In the genomic region with DNA sequence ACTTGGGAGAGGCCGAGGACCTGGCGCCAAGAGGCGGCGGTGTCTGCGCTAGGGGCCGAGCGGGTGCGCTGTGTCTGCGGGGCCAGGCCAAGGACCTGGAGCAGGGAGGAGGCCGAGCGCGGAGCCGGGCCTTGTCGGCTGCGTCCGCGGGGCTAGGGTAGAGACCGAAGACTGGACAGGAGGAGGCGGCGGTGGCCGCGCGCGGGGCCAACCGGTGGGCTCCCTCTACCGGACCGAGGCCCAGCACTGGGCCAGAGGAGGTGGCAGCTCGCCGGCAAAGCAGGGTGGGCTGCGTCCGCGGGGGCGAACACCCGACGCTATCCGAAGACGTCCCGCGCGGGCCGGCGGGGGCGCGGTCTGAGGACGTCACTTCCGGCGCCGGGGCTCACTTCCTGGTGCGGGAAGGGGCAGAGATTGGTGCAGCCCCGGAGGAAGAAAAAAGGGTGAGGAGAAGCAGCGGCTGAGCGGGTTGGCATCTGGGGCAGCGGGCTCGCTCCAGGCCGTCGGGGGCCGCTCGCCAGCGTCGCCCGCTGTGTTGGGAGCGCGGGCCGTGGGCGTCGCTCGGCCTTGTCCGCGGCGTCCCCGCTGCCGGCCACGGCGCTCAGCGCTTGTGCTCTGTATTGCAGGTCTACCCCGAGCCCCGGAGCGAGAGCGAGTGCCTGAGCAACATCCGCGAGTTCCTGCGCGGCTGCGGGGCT, we compare ENCODE assay signal across 8 cellular contexts. TPM values are rescaled to one million over a fixed set of nuclear protein-coding genes. Genes with fewer than 3 reads are reported as not detected.
DNase-seq lines count a peak whose midpoint lies in the region; ATAC-seq, FAIRE-seq and TF ChIP-seq lines count a peak whose summit lies in the region.

No MANE protein-coding gene starts in this region.

- H2AFZ ChIP-seq in keratinocyte (ENCODE audit: control insufficient read depth, low read length), result peak overlapping the region; percentile 95

- DNase-seq in AG09319 (ENCODE audit: extremely low read depth, low read depth) (peak; percentile 73), NCI-H226 (peak; percentile 95), keratinocyte (ENCODE audit: low read depth, low spot score) (peak; percentile 15)
- DNase-seq in activated CD4-positive, CD25-positive, alpha-beta regulatory T cell treated with anti-CD3 and anti-CD28 coated beads, Interleukin-2, amount 50 U/mL, for 16 hours (ENCODE audit: low read depth, low spot score), result peak; percentile 91
- DNase-seq in central memory CD8-positive, alpha-beta T cell (ENCODE audit: low spot score in 2 of 2), result peak; percentile 87 to 91
- DNase-seq in stimulated activated CD4-positive, alpha-beta T cell treated with anti-CD3 and anti-CD28 coated beads, Interleukin-12 subunit alpha, Interleukin-12 subunit beta, amount 100 ng/mL, for 48 hours (ENCODE audit: low read depth in 2 of 3, low spot score in 1 of 3), result peak; percentile 86 to 93 (median 89)

- TF ChIP-seq CTCF in AG09319 (IDR thresholded peaks at IDR 0.05; ENCODE audit: low read depth, low read length) (peak; percentile 16), keratinocyte (optimal IDR thresholded peaks at IDR 0.05 in 1 of 3, IDR thresholded peaks at IDR 0.05 in 1 of 3, conservative IDR thresholded peaks at IDR 0.05 in 1 of 3; ENCODE audit: extremely low read depth in 1 of 3, insufficient read depth in 2 of 3, low read length in 3 of 3) (peak in 2 of 3 experiments; percentile 1 to 23)

- H4K20me1 ChIP-seq in keratinocyte (ENCODE audit: control insufficient read depth, extremely low read depth, insufficient read depth, low read length), result peaks cover 3% of the 10 kb centered on the region

- no peak for FAIRE-seq in keratinocyte (lab: Jason Lieb, UNC)

- H3K27me3 ChIP-seq in keratinocyte (ENCODE audit: control insufficient read depth, extremely low read depth, insufficient read depth, low read length), result no peaks in the 10 kb centered on the region

- no peaks in the 10 kb centered on the region for H3K9me1 ChIP-seq in keratinocyte (ENCODE audit: control insufficient read depth, extremely low read depth, insufficient read depth, low read length)

- H3K27ac Mint-ChIP-seq in central memory CD8-positive, alpha-beta T cell (ENCODE audit: low read depth), result peak overlapping the region; percentile 93

- no peaks in the 10 kb centered on the region for H3K36me3 ChIP-seq in keratinocyte (ENCODE audit: control insufficient read depth in 2 of 2, extremely low read depth in 1 of 2, insufficient read depth in 2 of 2, low read length in 2 of 2)

- H3K27ac ChIP-seq in keratinocyte (ENCODE audit: control insufficient read depth, insufficient read depth, low read length), result peak overlapping the region; percentile 87

- peak overlapping the region; percentile 81 to 94 (median 92) for H3K4me3 ChIP-seq in keratinocyte (ENCODE audit: control insufficient read depth in 2 of 3, extremely low read depth in 1 of 3, insufficient read depth in 2 of 3, low read depth in 1 of 3, low read length in 3 of 3)

- H3K79me2 ChIP-seq in keratinocyte (ENCODE audit: control insufficient read depth, insufficient read depth, low read length), result peaks cover 36% of the 10 kb centered on the region

- peak overlapping the region; percentile 87 for H3K4me3 Mint-ChIP-seq in central memory CD8-positive, alpha-beta T cell

- peaks cover 15% of the 10 kb centered on the region for H3K4me1 Mint-ChIP-seq in central memory CD8-positive, alpha-beta T cell

- no peaks in the 10 kb centered on the region for H3K9me3 ChIP-seq in keratinocyte (ENCODE audit: control insufficient read depth, low read depth, low read length)

- peak overlapping the region; percentile 99 for H3K4me2 ChIP-seq in keratinocyte (ENCODE audit: control insufficient read depth, extremely low read depth, insufficient read depth, low read depth, low read length)

- in situ Hi-C loops in GM18951 (cut with MboI; ENCODE audit: low sequenced_read_pairs, unreplicated experiment), result no loop called here

- dilution Hi-C loops in keratinocyte (cut with MboI; ENCODE audit: extremely low pct_ligation_motif_present, low sequenced_read_pairs), result no loop called here

- H3K9me3 Mint-ChIP-seq in central memory CD8-positive, alpha-beta T cell, result no peaks in the 10 kb centered on the region

- peaks cover under 1% of the 10 kb centered on the region for H3K27me3 Mint-ChIP-seq in central memory CD8-positive, alpha-beta T cell

- H3K4me1 ChIP-seq in keratinocyte (ENCODE audit: control insufficient read depth, extremely low read depth, insufficient read depth, low read length), result peaks cover 23% of the 10 kb centered on the region

- ATAC-seq in HG03175 (IDR thresholded peaks at IDR 0.05; ENCODE audit: unreplicated experiment), result peak; percentile 90
- ATAC-seq in central memory CD8-positive, alpha-beta T cell (replicated peaks; ENCODE audit: extremely low read depth, poor library complexity, severe bottlenecking), result peak; percentile 89

- peak; percentile 84 for TF ChIP-seq POLR2A in GM18951 (IDR thresholded peaks at IDR 0.05; ENCODE audit: extremely low read depth, insufficient read depth, insufficient read length)

- peaks cover 14% of the 10 kb centered on the region for H3K36me3 Mint-ChIP-seq in central memory CD8-positive, alpha-beta T cell (ENCODE audit: insufficient read depth)

- H3K9ac ChIP-seq in keratinocyte (ENCODE audit: control insufficient read depth, extremely low read depth, insufficient read depth, low read length), result peak overlapping the region; percentile 95

RNA-seq across cellular contexts. Expression of a gene that starts 38.3 kb away (rescaled TPM):
- 19.0 to 25.2 TPM (median 24.9 TPM) in 3 replicates for polyA plus RNA-seq in keratinocyte
- 12.4 TPM for polyA plus RNA-seq in keratinocyte (2011; ENCODE audit: low read depth)
- 11.7 and 15.6 TPM in 2 replicates for polyA plus RNA-seq in keratinocyte (2011; cell fraction: cytosol; rRNA removed)
- polyA plus RNA-seq in keratinocyte (2011; cell fraction: nucleus; rRNA removed), result 74.2 and 76.3 TPM in 2 replicates
- 22.1 and 24.5 TPM in 2 replicates for polyA plus RNA-seq in keratinocyte (2012; ENCODE audit: low replicate concordance)
- 15.0 to 32.6 TPM (median 20.8 TPM) in 3 replicates for polyA minus RNA-seq in keratinocyte
- 8.8 TPM for polyA minus RNA-seq in keratinocyte (2011; cell fraction: cytosol; rRNA and poly(A)+ RNA removed)
- 44.4 and 84.5 TPM in 2 replicates for polyA minus RNA-seq in keratinocyte (2011; cell fraction: nucleus; rRNA and poly(A)+ RNA removed)

Comparison
In these comparisons a context has a peak if more than half of its experiments do, and no peak if none do; other contexts are left out.
1. Peak in every context shown above with its lines: DNase-seq, ATAC-seq, H3K4me3 ChIP-seq and H3K27ac ChIP-seq.
2. DNase-seq: peak in every context shown above with its lines; median percentile 95 in NCI-H226; 91 in activated CD4-positive, CD25-positive, alpha-beta regulatory T cell treated with anti-CD3 and anti-CD28 coated beads, Interleukin-2, amount 50 U/mL, for 16 hours; 89 in central memory CD8-positive, alpha-beta T cell; 89 in stimulated activated CD4-positive, alpha-beta T cell treated with anti-CD3 and anti-CD28 coated beads, Interleukin-12 subunit alpha, Interleukin-12 subunit beta, amount 100 ng/mL, for 48 hours; 73 in AG09319; 15 in keratinocyte.